28 cellular contexts compared by ENCODE assay signal in the genomic region with DNA sequence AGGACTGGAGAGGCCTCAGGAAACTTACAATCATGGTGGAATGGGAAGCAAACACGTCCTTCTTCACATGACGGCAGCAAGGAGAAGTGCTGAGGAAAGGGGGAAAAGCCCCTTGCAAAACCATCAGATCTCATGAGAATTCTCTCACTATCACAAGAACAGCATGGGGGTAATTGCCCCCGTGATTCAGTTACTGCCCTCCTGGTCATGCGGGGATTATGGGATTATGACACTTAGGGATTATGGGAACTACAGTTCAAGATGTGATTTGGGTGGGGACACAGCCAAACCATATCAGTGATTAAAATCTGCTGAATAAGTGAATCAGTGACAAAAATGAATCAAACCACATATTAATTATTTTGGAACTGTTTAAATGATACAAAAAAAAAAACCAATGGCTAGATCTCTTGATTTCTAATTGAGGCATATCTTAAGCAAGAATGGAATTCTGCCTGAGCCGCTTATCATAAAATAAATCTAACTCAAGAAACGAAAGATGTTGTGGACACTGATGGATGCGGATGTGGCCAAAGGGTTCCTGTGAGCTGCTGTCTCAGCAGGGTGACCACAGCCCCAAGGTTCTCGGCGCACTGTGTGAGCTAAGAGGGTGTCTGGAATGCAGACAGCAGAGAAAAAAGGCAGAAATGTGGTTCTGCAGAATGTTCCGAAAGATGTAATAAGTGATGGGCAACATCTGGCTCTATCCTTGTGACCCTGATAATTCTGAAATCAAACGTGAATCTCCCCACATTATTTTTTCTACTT.
DNase-seq lines count a peak whose midpoint lies in the region; ATAC-seq, FAIRE-seq and TF ChIP-seq lines count a peak whose summit lies in the region.
"Had no signal": no experiment of that assay in that cellular context is flagged by ENCODE, and none has a peak within 500 bp of the region (broad histone marks: within the 10 kb centered on the region; RNA-seq: fewer than 3 reads in every experiment).

No MANE protein-coding gene starts in this region.

- no peak overlapping the region for H3K9ac ChIP-seq in neural progenitor cell
- H3K9ac ChIP-seq: GM23248 had no signal

- no peak overlapping the region for H2AFZ ChIP-seq in neural progenitor cell (replicated peaks)
- H2AFZ ChIP-seq: GM23248 had no signal

- no peak overlapping the region for H3K27ac ChIP-seq in neural progenitor cell
- H3K27ac ChIP-seq: 22Rv1, cardiac muscle cell, coronary artery, epithelial cell of prostate, GM23248, neutrophil, prostate gland, upper lobe of left lung had no signal

- no peak overlapping the region for H3K4me3 ChIP-seq in neural progenitor cell
- H3K4me3 ChIP-seq: cardiac muscle cell, coronary artery, GM23248, prostate gland, upper lobe of left lung had no signal

- H3K36me3 ChIP-seq in neural progenitor cell, result no peaks in the 10 kb centered on the region
- H3K36me3 ChIP-seq: cardiac muscle cell, neutrophil, prostate gland, upper lobe of left lung had no signal

- H3K27me3 Mint-ChIP-seq in chondrocyte (ENCODE audit: low read depth) (no peaks in the 10 kb centered on the region), neural progenitor cell (ENCODE audit: insufficient read depth, low read depth) (peaks cover 10% of the 10 kb centered on the region)
- H3K27me3 Mint-ChIP-seq: T-helper 17 cell had no signal

- DNase-seq in NCI-H82 (lab: John Stamatoyannopoulos, UW) (peak; percentile 74), NCI-H82 treated with DMSO at 0.1 percent for 48 hours (lab: John Stamatoyannopoulos, UW; ENCODE audit: unreplicated experiment) (no peak), chondrocyte (ENCODE audit: low spot score) (no peak), neural progenitor cell (ENCODE audit: low spot score) (no peak), urothelium cell line (ENCODE audit: low spot score) (no peak), left colon (no peak)
- DNase-seq: effector CD8-positive, alpha-beta T cell; GM23248; KG1; MM.1S; NCI-H1105 treated with DMSO at 0.1 percent for 48 hours; NCI-H1930; NK-92 treated with Interleukin-12 subunit alpha and Interleukin-12 subunit beta, amount 100 ng/mL, for 24 hours; PC-3; Right ventricle myocardium superior; stimulated activated naive CD4-positive, alpha-beta T cell; T-helper 17 cell; upper lobe of left lung had no signal

- H3K27me3 ChIP-seq in neural progenitor cell, result no peaks in the 10 kb centered on the region
- H3K27me3 ChIP-seq: cardiac muscle cell, neutrophil, upper lobe of left lung had no signal

- H3K36me3 Mint-ChIP-seq in chondrocyte (ENCODE audit: low read depth) (no peaks in the 10 kb centered on the region), neural progenitor cell (peaks cover 2% of the 10 kb centered on the region)

- intact Hi-C loops in left colon (cut with DNase I, micrococcal nuclease), result no loop called here

- no peak for TF ChIP-seq CTCF in chondrocyte (IDR thresholded peaks at IDR 0.05)
- no peak for TF ChIP-seq CTCF in neural progenitor cell (IDR thresholded peaks at IDR 0.05)

- H3K79me2 ChIP-seq in neural progenitor cell (ENCODE audit: low read depth), result no peaks in the 10 kb centered on the region

- no peaks in the 10 kb centered on the region for H3F3A ChIP-seq in neural progenitor cell (ENCODE audit: low read depth)

- H3K9me3 Mint-ChIP-seq in chondrocyte (ENCODE audit: low read depth), result no peaks in the 10 kb centered on the region
- peaks cover 4% of the 10 kb centered on the region for H3K9me3 Mint-ChIP-seq in neural progenitor cell

- no peak overlapping the region for H3K4me3 Mint-ChIP-seq in chondrocyte (ENCODE audit: unreplicated experiment)
- H3K4me3 Mint-ChIP-seq in neural progenitor cell, result no peak overlapping the region
- H3K4me3 Mint-ChIP-seq: T-helper 17 cell had no signal

- H3K27ac Mint-ChIP-seq in chondrocyte (ENCODE audit: unreplicated experiment) (peak overlapping the region; percentile 81), neural progenitor cell (peak overlapping the region; percentile 75)
- H3K27ac Mint-ChIP-seq: activated naive CD4-positive, alpha-beta T cell treated with anti-CD3 and anti-CD28 coated beads, Interleukin-2, amount 50 U/mL, for 72 hours; activated T-helper 2 cell treated with anti-CD3 and anti-CD28 coated beads, Interferon-gamma antibody, Interleukin-2, Interleukin-4, amounts not matched to agents 10 μg/mL and 5 μg/mL and 100 μg/mL, durations not matched to agents 14 hours and 24 hours and 36 hours; T-helper 17 cell had no signal

- peak; percentile 27 for FAIRE-seq in urothelium cell line (lab: Jason Lieb, UNC)

- peaks cover 21% of the 10 kb centered on the region for H3K4me1 ChIP-seq in neural progenitor cell
- H3K4me1 ChIP-seq: upper lobe of left lung had no signal

- no peaks in the 10 kb centered on the region for H3K9me3 ChIP-seq in neural progenitor cell (ENCODE audit: low read depth)
- H3K9me3 ChIP-seq: neutrophil, prostate gland, upper lobe of left lung had no signal

- H3K4me1 Mint-ChIP-seq in chondrocyte (ENCODE audit: low read depth) (peaks cover 72% of the 10 kb centered on the region), neural progenitor cell (peaks cover 44% of the 10 kb centered on the region)
- H3K4me1 Mint-ChIP-seq: T-helper 17 cell had no signal

- ATAC-seq in GM19452 (IDR thresholded peaks at IDR 0.05; ENCODE audit: unreplicated experiment) (no peak), GM21423 (IDR thresholded peaks at IDR 0.05; ENCODE audit: unreplicated experiment) (no peak), left colon (no peak)
- ATAC-seq: activated naive CD4-positive, alpha-beta T cell treated with anti-CD3 and anti-CD28 coated beads, Interleukin-2, amount 50 U/mL, for 72 hours; PC-3; T-helper 17 cell had no signal

- H4K20me1 ChIP-seq in neural progenitor cell (ENCODE audit: low read depth), result no peaks in the 10 kb centered on the region

- H3K4me2 ChIP-seq in neural progenitor cell, result no peak overlapping the region
